20 cellular contexts compared by ENCODE assay signal in genomic region chr22:44097263-44098020, GRCh38.
DNase-seq lines count a peak whose midpoint lies in the region; ATAC-seq, FAIRE-seq and TF ChIP-seq lines count a peak whose summit lies in the region.
"Had no signal": no experiment of that assay in that cellular context is flagged by ENCODE, and none has a peak within 500 bp of the region (broad histone marks: within the 10 kb centered on the region; RNA-seq: fewer than 3 reads in every experiment).

No MANE protein-coding gene starts in this region.

- H2BK120ac ChIP-seq in H1 (replicated peaks; ENCODE audit: low read depth, low read length) = no peak overlapping the region
- H2BK120ac ChIP-seq in mesendoderm (ENCODE audit: low read depth, low read length) = no peak overlapping the region

- FAIRE-seq in H1 (lab: Jason Lieb, UNC) = no peak
- FAIRE-seq: D721Med, G401.6, GM12891, HTR-8/SVneo had no signal

- H4K8ac ChIP-seq in H1 (ENCODE audit: extremely low read depth, insufficient read depth, low read length) (peak overlapping the region; percentile 23; the same call in 1 of the 2 replicates), mesendoderm (ENCODE audit: low read depth, low read length) (no peak overlapping the region)

- H3K4me1 ChIP-seq in left ventricle myocardium inferior (no peaks in the 10 kb centered on the region), H1 (replicated peaks in 1 of 4; ENCODE audit: control insufficient read depth in 3 of 4, insufficient read depth in 4 of 4, low read length in 3 of 4) (peaks cover 0 to 4% (median 0%) of the 10 kb centered on the region in 4 experiments; a peak in 2 of 7 replicates), mesendoderm (ENCODE audit: control insufficient read depth, low read depth, low read length) (no peaks in the 10 kb centered on the region), sigmoid colon (no peaks in the 10 kb centered on the region), foreskin keratinocyte (no peaks in the 10 kb centered on the region)

- H2BK15ac ChIP-seq in H1 (ENCODE audit: low read length) (no peak overlapping the region), mesendoderm (replicated peaks; ENCODE audit: low read depth) (no peak overlapping the region)

- H4K5ac ChIP-seq in H1 (ENCODE audit: insufficient read length, low read depth, low read length) (no peak overlapping the region), mesendoderm (ENCODE audit: low read length) (no peak overlapping the region)

- WGBS in H1 (ENCODE audit: extremely low coverage in 1 of 2, insufficient coverage in 1 of 2, insufficient read length in 1 of 2, insufficient replicate concordance in 2 of 2, low coverage in 1 of 2, low lambda C conversion rate in 2 of 2, missing lambda C conversion rate in 1 of 2), 2 experiments = 90% methylated on average over 23 of the region's 23 CpGs; no CpG with 5 or more reads in 1 of the 2 experiments
- WGBS in mesendoderm (ENCODE audit: extremely low coverage, insufficient coverage, low lambda C conversion rate) = no CpG with 5 or more reads among the region's 23 CpGs
- 88 to 90% methylated on average over 23 of the region's 23 CpGs for WGBS in sigmoid colon, 2 donors

- H4K20me1 ChIP-seq in H1 (replicated peaks in 1 of 2; ENCODE audit: control insufficient read depth in 1 of 2, insufficient read depth in 2 of 2, low read length in 2 of 2) = no peaks in the 10 kb centered on the region

- intact Hi-C loops in Right ventricle myocardium inferior (cut with DNase I) (no loop called here), left ventricle myocardium inferior (cut with micrococcal nuclease) (no loop called here), sigmoid colon (cut with DNase I) (no loop called here)

- no peak overlapping the region for H4K91ac ChIP-seq in H1 (replicated peaks; ENCODE audit: insufficient read length, low read length)

- H2AK5ac ChIP-seq in H1 (ENCODE audit: low read depth, low read length) = no peak overlapping the region
- H2AK5ac ChIP-seq in mesendoderm (ENCODE audit: low read length) = no peak overlapping the region

- no peak for TF ChIP-seq POLR2A in H1 (IDR thresholded peaks at IDR 0.05; ENCODE audit: control extremely low read depth in 1 of 2, low read depth in 2 of 2, low read length in 2 of 2)
- no peak for TF ChIP-seq POLR2A in sigmoid colon (IDR thresholded peaks at IDR 0.05)

- TF ChIP-seq EP300 in H1 (IDR thresholded peaks at IDR 0.05; ENCODE audit: borderline replicate concordance in 1 of 2, low read depth in 2 of 2, low read length in 2 of 2) (no peak), sigmoid colon (IDR thresholded peaks at IDR 0.05) (no peak)

- H3K9ac ChIP-seq in H1 (replicated peaks in 1 of 4; ENCODE audit: extremely low read depth in 1 of 4, low read depth in 3 of 4, low read length in 3 of 4) (no peak overlapping the region), mesendoderm (ENCODE audit: low read length) (no peak overlapping the region)

- POLR2A ChIA-PET in H1 (lab: Charles Lee; ENCODE audit: partially characterized antibody) = no interaction called here

- no peak overlapping the region for H3K4ac ChIP-seq in H1 (replicated peaks; ENCODE audit: insufficient read length, low read depth, low read length)
- no peak overlapping the region for H3K4ac ChIP-seq in mesendoderm (ENCODE audit: low read depth, low read length)

- no peaks in the 10 kb centered on the region for H3K23me2 ChIP-seq in H1 (ENCODE audit: low read depth, low read length)

- TF ChIP-seq CTCF in left ventricle myocardium inferior (IDR thresholded peaks at IDR 0.05; ENCODE audit: borderline replicate concordance) (no peak), H1 (IDR thresholded peaks at IDR 0.05; ENCODE audit: control extremely low read depth in 1 of 3, insufficient read depth in 1 of 3, low read depth in 1 of 3, low read length in 3 of 3) (no peak), sigmoid colon (IDR thresholded peaks at IDR 0.05) (no peak), foreskin keratinocyte (conservative IDR thresholded peaks at IDR 0.05) (no peak)

- H3K14ac ChIP-seq in H1 (ENCODE audit: insufficient read length) = no peak overlapping the region

- no peaks in the 10 kb centered on the region for H3K79me2 ChIP-seq in H1 (ENCODE audit: control insufficient read depth in 1 of 2, insufficient read depth in 2 of 2, low read length in 2 of 2)
- H3K79me2 ChIP-seq in mesendoderm (ENCODE audit: control insufficient read depth, insufficient read depth, low read length) = no peaks in the 10 kb centered on the region

- CTCF ChIA-PET in H1 (lab: Charles Lee; ENCODE audit: partially characterized antibody) = interaction anchor here (1.2 to 3.9 kb wide), 3 partner anchors 12 to 16 kb away, joined by 3 to 17 read pairs (median 7); no protein-coding TSS in a partner anchor

- H2BK5ac ChIP-seq in H1 (ENCODE audit: low read depth, low read length) (no peak overlapping the region), mesendoderm (ENCODE audit: low read length) (no peak overlapping the region)

- H3K4me3 ChIP-seq in left ventricle myocardium inferior (no peak overlapping the region), H1 (ENCODE audit: extremely low read depth in 1 of 4, insufficient read depth in 2 of 4, low read depth in 3 of 4, low read length in 4 of 4) (no peak overlapping the region), mesendoderm (ENCODE audit: low read length) (no peak overlapping the region), sigmoid colon (no peak overlapping the region)
- H3K4me3 ChIP-seq: GM23338 had no signal

- no peak overlapping the region for H2BK12ac ChIP-seq in H1 (ENCODE audit: low read depth, low read length)

- H3K56ac ChIP-seq in H1 (replicated peaks; ENCODE audit: insufficient read length, low read depth, low read length) = no peak overlapping the region
- peak overlapping the region; percentile 15 for H3K56ac ChIP-seq in mesendoderm (ENCODE audit: low read length)

- H3K27me3 ChIP-seq in left ventricle myocardium inferior (ENCODE audit: low read depth) (no peaks in the 10 kb centered on the region), H1 (replicated peaks in 1 of 4; ENCODE audit: control insufficient read depth in 3 of 4, extremely low read depth in 1 of 4, insufficient read depth in 3 of 4, low read length in 3 of 4) (no peaks in the 10 kb centered on the region), mesendoderm (ENCODE audit: insufficient read depth, low read length, poor library complexity) (no peaks in the 10 kb centered on the region), sigmoid colon (no peaks in the 10 kb centered on the region), foreskin keratinocyte (no peaks in the 10 kb centered on the region)

- H3K18ac ChIP-seq in H1 (ENCODE audit: extremely low read depth, low read length) = 0 out of 2 replicates have a peak overlapping the region, but pooled peaks have one; percentile 21
- H3K18ac ChIP-seq in mesendoderm (ENCODE audit: low read length) = no peak overlapping the region

- H2BK20ac ChIP-seq in H1 (ENCODE audit: low read length) = no peak overlapping the region

- H3K27ac ChIP-seq in left ventricle myocardium inferior (replicated peaks) (no peak overlapping the region), H1 (ENCODE audit: low read depth, low read length) (no peak overlapping the region), mesendoderm (ENCODE audit: low read depth, low read length) (no peak overlapping the region), sigmoid colon (no peak overlapping the region), foreskin keratinocyte (no peak overlapping the region)
- H3K27ac ChIP-seq: 22Rv1 had no signal

- TF ChIP-seq RAD21 in H1 (IDR thresholded peaks at IDR 0.05 in 1 of 2, conservative IDR thresholded peaks at IDR 0.05 in 1 of 2; ENCODE audit: low read depth in 2 of 2, low read length in 2 of 2) = no peak

- no peaks in the 10 kb centered on the region for H3K9me3 ChIP-seq in left ventricle myocardium inferior (replicated peaks)
- peaks cover 0 to 2% of the 10 kb centered on the region in 2 experiments; a peak in 1 of 4 replicates for H3K9me3 ChIP-seq in H1 (ENCODE audit: insufficient read depth in 2 of 2, low read depth in 1 of 2, low read length in 1 of 2)
- H3K9me3 ChIP-seq in sigmoid colon = no peaks in the 10 kb centered on the region

- no peak for ATAC-seq in Right ventricle myocardium inferior
- ATAC-seq in GM21786 (IDR thresholded peaks at IDR 0.05; ENCODE audit: unreplicated experiment) = no peak
- no peak for ATAC-seq in foreskin keratinocyte
- ATAC-seq: CD8-positive, alpha-beta T cell; GM23338 had no signal

- H3K4me2 ChIP-seq in H1 (ENCODE audit: insufficient read depth in 1 of 2, low read depth in 2 of 2, low read length in 2 of 2) = no peak overlapping the region
- no peak overlapping the region for H3K4me2 ChIP-seq in mesendoderm (ENCODE audit: low read length)
- H3K4me2 ChIP-seq: GM23338 had no signal

- no peak overlapping the region for H2AFZ ChIP-seq in H1 (ENCODE audit: low read length)
- H2AFZ ChIP-seq: GM23338 had no signal

- H3K36me3 ChIP-seq in left ventricle myocardium inferior (peaks cover 56% of the 10 kb centered on the region), H1 (ENCODE audit: control insufficient read depth in 2 of 4, insufficient read depth in 4 of 4, low read length in 3 of 4) (no peaks in the 10 kb centered on the region), mesendoderm (ENCODE audit: control insufficient read depth, insufficient read depth, low read length) (no peaks in the 10 kb centered on the region), sigmoid colon (peaks cover 0 to 29% (median 7%) of the 10 kb centered on the region in 4 donors)

- DNase-seq in Right ventricle myocardium inferior (ENCODE audit: missing footprints) (peak; percentile 64), left ventricle myocardium inferior (no peak), H1 (ENCODE audit: low read depth in 1 of 2, low spot score in 2 of 2) (no peak), mesendoderm (no peak), sigmoid colon (peak; percentile 60), foreskin keratinocyte (no peak)
- no peak for DNase-seq in stimulated activated CD8-positive, alpha-beta memory T cell treated with anti-CD3 and anti-CD28 coated beads, Interleukin-4, amount 100 ng/mL, for 48 hours
- DNase-seq: CD8-positive, alpha-beta T cell; COR-L47; DMS153; DMS79 treated with DMSO at 0.1 percent for 48 hours; EL; H9 had no signal

- H3K23ac ChIP-seq in H1 (ENCODE audit: insufficient read length) = no peak overlapping the region
- no peak overlapping the region for H3K23ac ChIP-seq in mesendoderm (ENCODE audit: low read length)

- H3K79me1 ChIP-seq in H1 (ENCODE audit: low read depth, low read length) = no peaks in the 10 kb centered on the region; the same call in 1 of the 2 replicates
- H3K79me1 ChIP-seq in mesendoderm (ENCODE audit: low read length) = no peaks in the 10 kb centered on the region

TF ChIP-seq in H1, 55 proteins besides CTCF, POLR2A, EP300 and RAD21:
- no peak for TF ChIP-seq RFX5 (IDR thresholded peaks at IDR 0.05; ENCODE audit: borderline replicate concordance, low read depth, low read length)
TF ChIP-seq in H1: peak in this region for 0.

Comparison
In these comparisons a context has a peak if more than half of its experiments do, and no peak if none do; other contexts are left out.
1. DNase-seq: peak in Right ventricle myocardium inferior (single experiment) and sigmoid colon (single experiment); none in left ventricle myocardium inferior (single experiment), H1 (0 of 2), mesendoderm (single experiment), foreskin keratinocyte (0 of 2) and stimulated activated CD8-positive, alpha-beta memory T cell treated with anti-CD3 and anti-CD28 coated beads, Interleukin-4, amount 100 ng/mL, for 48 hours (single experiment).